ENCODE assay signal across 8 cellular contexts in the genomic region with DNA sequence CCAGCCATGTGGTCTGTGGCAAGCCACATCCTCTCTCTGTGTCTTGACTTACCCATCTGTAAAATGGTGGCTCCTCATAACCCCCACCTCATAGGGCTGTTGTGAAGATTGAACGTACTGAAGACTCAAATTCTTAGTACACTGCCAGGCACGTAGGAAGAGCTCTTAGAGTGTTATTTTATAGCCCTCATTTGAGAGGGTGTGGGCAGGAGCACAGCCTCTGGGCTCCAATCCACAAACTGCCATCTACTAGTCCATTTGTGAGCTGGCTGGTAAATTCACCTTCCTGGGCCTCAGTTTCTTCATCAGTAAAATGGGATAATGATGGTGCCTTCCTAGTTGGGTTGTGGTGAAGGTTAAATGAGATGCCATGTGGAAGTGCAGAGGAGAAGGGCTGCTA. TPM values are rescaled to one million over a fixed set of nuclear protein-coding genes. Genes with fewer than 3 reads are reported as not detected.
A peak's percentile ranks its signal among the peaks of the same experiment; 100 is the strongest.
DNase-seq lines count a peak whose midpoint lies in the region; ATAC-seq, FAIRE-seq and TF ChIP-seq lines count a peak whose summit lies in the region.
"Not testable (repeated sequence)": the region's sequence is repeated elsewhere in the genome, so short reads cannot be mapped to it uniquely, and the experiment has no call there.
"Had no signal": no experiment of that assay in that cellular context is flagged by ENCODE, and none has a peak within 500 bp of the region (broad histone marks: within the 10 kb centered on the region; RNA-seq: fewer than 3 reads in every experiment).

No MANE protein-coding gene starts in this region.

- H2AFZ ChIP-seq in HCT116 (ENCODE audit: low read depth, low read length, poor library complexity, severe bottlenecking); OCI-LY7 (ENCODE audit: low read length); GM12878 (ENCODE audit: control insufficient read depth, low read depth, low read length): not testable (repeated sequence)

- H3K27ac ChIP-seq in HCT116 (ENCODE audit: low read depth, low read length); OCI-LY7 (ENCODE audit: low read depth, low read length, poor library complexity, severe bottlenecking); GM12878 (ENCODE audit: control insufficient read depth, insufficient read depth): not testable (repeated sequence)

- H3K4me3 Mint-ChIP-seq in activated T-helper 17 cell treated with anti-CD3 and anti-CD28 coated beads, Interleukin-2, amount 50 U/mL, for 72 hours: not testable (repeated sequence)

- TF ChIP-seq POLR2A in HCT116 (IDR thresholded peaks at IDR 0.05; ENCODE audit: borderline replicate concordance, extremely low read depth, insufficient read depth, insufficient read length); GM12878 (IDR thresholded peaks at IDR 0.05; ENCODE audit: low read depth, low read length): not testable (repeated sequence)

- in situ Hi-C loops in GM12878 (cut with MboI): not testable (repeated sequence)

- not testable (repeated sequence) for H3K27me3 Mint-ChIP-seq in activated T-helper 17 cell treated with anti-CD3 and anti-CD28 coated beads, Interleukin-2, amount 50 U/mL, for 72 hours

- not testable (repeated sequence) for TF ChIP-seq CTCF in HCT116 (IDR thresholded peaks at IDR 0.05 in 2 of 3, conservative IDR thresholded peaks at IDR 0.05 in 1 of 3; ENCODE audit: borderline replicate concordance in 1 of 3, insufficient read depth in 1 of 3, low read depth in 2 of 3, low read length in 2 of 3); OCI-LY7 (conservative IDR thresholded peaks at IDR 0.05; ENCODE audit: low read length); GM12878 (IDR thresholded peaks at IDR 0.05 in 2 of 3, conservative IDR thresholded peaks at IDR 0.05 in 1 of 3; ENCODE audit: control insufficient read depth in 2 of 3, extremely low read depth in 1 of 3, insufficient read depth in 1 of 3, low read depth in 3 of 3, low read length in 3 of 3); mucosa of descending colon (IDR thresholded peaks at IDR 0.05)

- FAIRE-seq in GM12878 (lab: Jason Lieb, UNC): not testable (repeated sequence)

- not testable (repeated sequence) for H3K9ac ChIP-seq in HCT116 (ENCODE audit: low read length); GM12878 (ENCODE audit: control insufficient read depth, insufficient read depth, low read length)

- H3K9me3 Mint-ChIP-seq in activated T-helper 17 cell treated with anti-CD3 and anti-CD28 coated beads, Interleukin-2, amount 50 U/mL, for 72 hours: not testable (repeated sequence)

- POLR2A ChIA-PET in HCT116 (lab: Charles Lee); OCI-LY7 (lab: Charles Lee); GM12878 (lab: Charles Lee): not testable (repeated sequence)

- not testable (repeated sequence) for H3K79me2 ChIP-seq in HCT116 (ENCODE audit: insufficient read depth, low read length); OCI-LY7 (ENCODE audit: insufficient read depth, low read depth, low read length); GM12878 (ENCODE audit: control insufficient read depth, insufficient read depth, low read length)

- TF ChIP-seq RAD21 in HCT116 (IDR thresholded peaks at IDR 0.05; ENCODE audit: low read depth); GM12878 (IDR thresholded peaks at IDR 0.05; ENCODE audit: insufficient read depth, low read depth, low read length): not testable (repeated sequence)

- WGBS in GM12878 (ENCODE audit: insufficient coverage, insufficient replicate concordance, low lambda C conversion rate, missing lambda C conversion rate): no CpG with 5 or more reads among the region's 2 CpGs

- not testable (repeated sequence) for H3K36me3 Mint-ChIP-seq in activated T-helper 17 cell treated with anti-CD3 and anti-CD28 coated beads, Interleukin-2, amount 50 U/mL, for 72 hours (ENCODE audit: low read depth)

- not testable (repeated sequence) for H4K20me1 ChIP-seq in HCT116 (ENCODE audit: insufficient read depth); OCI-LY7 (ENCODE audit: insufficient read depth, low read length); GM12878 (ENCODE audit: control insufficient read depth, insufficient read depth)

- TF ChIP-seq EP300 in GM12878 (IDR thresholded peaks at IDR 0.05; ENCODE audit: borderline replicate concordance in 1 of 2, control insufficient read depth in 1 of 2, low read depth in 2 of 2, low read length in 2 of 2): not testable (repeated sequence)

- BruUV-seq in HCT116 (replicated peaks; lab: Mats Ljungman, UMichigan) (TSS peak; percentile 60), OCI-LY7 (replicated peaks; lab: Mats Ljungman, UMichigan) (TSS peak; percentile 74), GM12878 (replicated peaks; lab: Mats Ljungman, UMichigan) (TSS peak; percentile 76)

- not testable (repeated sequence) for ATAC-seq in HCT116, GM12878
- peak; percentile 28 for ATAC-seq in activated T-helper 17 cell treated with anti-CD3 and anti-CD28 coated beads, Interleukin-2, amount 50 U/mL, for 72 hours (replicated peaks)
- ATAC-seq in left colon (peak; percentile 64), mucosa of descending colon (peak; percentile 61), sciatic nerve (peak; percentile 21)

- not testable (repeated sequence) for H3K4me2 ChIP-seq in HCT116 (ENCODE audit: low read length); OCI-LY7 (ENCODE audit: low read length); GM12878 (ENCODE audit: control insufficient read depth, insufficient read depth)

- H3K4me1 ChIP-seq in HCT116 (ENCODE audit: control insufficient read depth in 1 of 2, insufficient read depth in 2 of 2, low read length in 2 of 2); OCI-LY7 (ENCODE audit: insufficient read depth, low read length, poor library complexity, severe bottlenecking); GM12878 (ENCODE audit: control insufficient read depth, insufficient read depth, low read length); mucosa of descending colon (ENCODE audit: low read depth): not testable (repeated sequence)

- intact Hi-C loops in HCT116 (cut with micrococcal nuclease); OCI-LY7 (cut with micrococcal nuclease; ENCODE audit: unreplicated experiment); GM12878 (cut with micrococcal nuclease; ENCODE audit: unreplicated experiment); left colon (cut with DNase I, micrococcal nuclease); mucosa of descending colon (cut with DNase I, micrococcal nuclease); sciatic nerve (cut with DNase I): not testable (repeated sequence)

- H3K4me1 Mint-ChIP-seq in activated T-helper 17 cell treated with anti-CD3 and anti-CD28 coated beads, Interleukin-2, amount 50 U/mL, for 72 hours: not testable (repeated sequence)

- not testable (repeated sequence) for H3K27ac Mint-ChIP-seq in activated T-helper 17 cell treated with anti-CD3 and anti-CD28 coated beads, Interleukin-2, amount 50 U/mL, for 72 hours

- not testable (repeated sequence) for DNase-seq in HCT116 (ENCODE audit: low read depth, low spot score); OCI-LY7 (ENCODE audit: low spot score); GM12878 (ENCODE audit: low read depth, low spot score); left colon; mucosa of descending colon; sciatic nerve (ENCODE audit: low spot score)

- H3K9me2 ChIP-seq in HCT116 (ENCODE audit: insufficient read depth); OCI-LY7 (ENCODE audit: insufficient read depth, low read length): not testable (repeated sequence)

- not testable (repeated sequence) for H3K4me3 ChIP-seq in HCT116 (replicated peaks in 1 of 2; ENCODE audit: low read depth in 1 of 2, low read length in 2 of 2); OCI-LY7 (ENCODE audit: low read depth, low read length, poor library complexity, severe bottlenecking); GM12878; mucosa of descending colon

- RAD21 ChIA-PET in HCT116 (lab: Charles Lee; ENCODE audit: low non-redundant PET in 1 of 2, low total read pairs in 2 of 2, uncharacterized antibody in 2 of 2, unreplicated experiment in 2 of 2); GM12878 (lab: Charles Lee; ENCODE audit: unreplicated experiment): not testable (repeated sequence)

- SMC1A ChIA-PET in GM12878 (lab: Charles Lee; ENCODE audit: uncharacterized antibody, unreplicated experiment): not testable (repeated sequence)

- not testable (repeated sequence) for H3K9me3 ChIP-seq in HCT116 (ENCODE audit: control insufficient read depth in 1 of 2, insufficient read depth in 1 of 2, low read depth in 1 of 2, low read length in 2 of 2); OCI-LY7 (ENCODE audit: low read length); GM12878 (replicated peaks; ENCODE audit: control insufficient read depth, insufficient read depth, low read length); mucosa of descending colon

- CTCF ChIA-PET in HCT116 (lab: Charles Lee); OCI-LY7 (lab: Charles Lee; ENCODE audit: unreplicated experiment); GM12878 (lab: Yijun Ruan, JAX): not testable (repeated sequence)

- not testable (repeated sequence) for H3K27me3 ChIP-seq in HCT116 (ENCODE audit: insufficient read depth, low read length); GM12878 (replicated peaks in 1 of 2; ENCODE audit: control insufficient read depth in 2 of 2, insufficient read depth in 2 of 2, low read length in 1 of 2)

- not testable (repeated sequence) for H3K36me3 ChIP-seq in HCT116 (ENCODE audit: control insufficient read depth in 1 of 2, insufficient read depth in 2 of 2, low read length in 2 of 2); OCI-LY7 (ENCODE audit: insufficient read depth, low read length); GM12878 (ENCODE audit: control insufficient read depth in 2 of 2, insufficient read depth in 2 of 2, low read length in 1 of 2); mucosa of descending colon (ENCODE audit: low read depth)

RNA-seq across cellular contexts. Expression of gene EPN2, which starts 18.3 kb away (rescaled TPM):
- total RNA-seq in HCT116 (2021; ENCODE audit: unreplicated experiment) (73.1 TPM), OCI-LY7 (2022) (20.4 and 25.0 TPM in 2 replicates), GM12878 (2014; rRNA removed) (2.1 and 2.7 TPM in 2 replicates), GM12878 (2014; rRNA removed; fragmentation: Illumina TruSeq; extraction: Trizol) (1.8 and 3.2 TPM in 2 replicates), GM12878 (2021) (4.8 and 5.0 TPM in 2 replicates), left colon (10 to 100 TPM; 41.0 to 45.9 TPM), mucosa of descending colon (10 to 100 TPM; 32.6 to 75.8 (median 45.0) TPM), sciatic nerve (76.6 TPM)
- 40.3 and 44.9 TPM in 2 replicates for polyA plus RNA-seq in HCT116 (2012)
- total RNA-seq in OCI-LY7 (2014; rRNA removed; shearing (Covaris generic)): 20.1 and 28.8 TPM in 2 replicates
- 10 to 100 TPM in 1 of 2 donors, 1 to 10 TPM in 1; 8.4 to 13.4 TPM for total RNA-seq in activated T-helper 17 cell treated with anti-CD3 and anti-CD28 coated beads, Interleukin-2, amount 50 U/mL, for 72 hours
- total RNA-seq in GM12878 (2013; cell fraction: nucleolus; rRNA removed): 42.7 and 44.8 TPM in 2 replicates
- 2.5 TPM for polyA plus RNA-seq in GM12878 (2011; ENCODE audit: low read depth)
- polyA plus RNA-seq in GM12878 (2011; rRNA removed) (4.7 and 5.7 TPM in 2 replicates), GM12878 (2014; fragmentation: Illumina TruSeq; extraction: Trizol) (3.3 and 4.8 TPM in 2 replicates), GM12878 (2014; fragmentation: Nextera tagmentation; extraction: Ambion mirVana) (under 1 TPM; 0.26 to 0.62 TPM), GM12878 (2014; rRNA removed) (5.2 and 5.9 TPM in 2 replicates), GM12878 (2016; fragmentation: Nextera tagmentation; extraction: Ambion mirVana) (1 to 10 TPM; 5.6 to 8.4 TPM)
- 5.4 and 7.0 TPM in 2 replicates for polyA plus RNA-seq in GM12878 (2011; cell fraction: cytosol; rRNA removed)
- polyA plus RNA-seq in GM12878 (2011; cell fraction: nucleus; rRNA removed): 14.0 and 14.5 TPM in 2 replicates
- polyA plus RNA-seq in GM12878 (2012): 6.4 and 6.5 TPM in 2 replicates
- polyA minus RNA-seq in GM12878 (2011; rRNA and poly(A)+ RNA removed): 8.7 and 11.1 TPM in 2 replicates
- polyA minus RNA-seq in GM12878 (2011; cell fraction: cytosol; rRNA and poly(A)+ RNA removed): 2.2 and 4.4 TPM in 2 replicates
- polyA minus RNA-seq in GM12878 (2011; cell fraction: nucleus; rRNA and poly(A)+ RNA removed): 6.3 and 9.8 TPM in 2 replicates
- polyA plus RNA-seq: CD14-positive monocyte had no signal
